In genomic region chr17:81537856-81538555, GRCh38 we compare ENCODE assay signal across 12 cellular contexts. TPM values are rescaled to one million over a fixed set of nuclear protein-coding genes. Genes with fewer than 3 reads are reported as not detected.
DNase-seq lines count a peak whose midpoint lies in the region; ATAC-seq, FAIRE-seq and TF ChIP-seq lines count a peak whose summit lies in the region.
"Had no signal": no experiment of that assay in that cellular context is flagged by ENCODE, and none has a peak within 500 bp of the region (broad histone marks: within the 10 kb centered on the region; RNA-seq: fewer than 3 reads in every experiment).

No MANE protein-coding gene starts in this region.

- no peak for DNase-seq in HepG2 (ENCODE audit: low spot score)
- no peak for DNase-seq in right lobe of liver
- peak; percentile 18 for DNase-seq in NCI-H2227 treated with DMSO at 0.1 percent for 48 hours (lab: John Stamatoyannopoulos, UW)
- DNase-seq in small intestine: no peak
- no peak for DNase-seq in SW 1271 (lab: John Stamatoyannopoulos, UW)
- DNase-seq: mesenchymal stem cell had no signal

- H3K9me3 ChIP-seq in HepG2 (ENCODE audit: low read length) (no peaks in the 10 kb centered on the region), right lobe of liver (no peaks in the 10 kb centered on the region), small intestine (ENCODE audit: control insufficient read depth, low read depth) (no peaks in the 10 kb centered on the region)

- TF ChIP-seq EP300 in HepG2 (IDR thresholded peaks at IDR 0.05; ENCODE audit: low read depth in 2 of 2, low read length in 2 of 2): no peak
- no peak for TF ChIP-seq EP300 in HepG2 (CRISPR knock-in tag; IDR thresholded peaks at IDR 0.05; ENCODE audit: borderline replicate concordance)

- H3K4me3 Mint-ChIP-seq in brain: no peak overlapping the region
- H3K4me3 Mint-ChIP-seq: activated B cell treated with CpG ODN at 0.5 μM for 24 hours had no signal

- no TSS peak for BruUV-seq in HepG2 (replicated peaks; lab: Mats Ljungman, UMichigan)

- 90% methylated on average over 19 of the region's 26 CpGs for WGBS in HepG2 (ENCODE audit: low lambda C conversion rate)
- 61% methylated on average over 12 of the region's 26 CpGs for WGBS in right lobe of liver (ENCODE audit: insufficient coverage, low coverage, low lambda C conversion rate, missing lambda C conversion rate)
- whole genome bisulfite sequencing in small intestine, 3 donors: 21 to 55% (median 41%) methylated on average over 26 of the region's 26 CpGs

- intact Hi-C loops in HepG2 (cut with micrococcal nuclease; ENCODE audit: unreplicated experiment): no loop called here
- intact Hi-C loops in right lobe of liver (cut with DNase I): loop anchor here in 1 of 2 donors (10.0 kb wide), 1 partner anchor 57 kb away; no protein-coding TSS in a partner anchor

- ATAC-seq in HepG2 (no peak), right lobe of liver (no peak), HG02840 (IDR thresholded peaks at IDR 0.05; ENCODE audit: low FRiP score, unreplicated experiment) (no peak), HG02852 (IDR thresholded peaks at IDR 0.05; ENCODE audit: unreplicated experiment) (no peak)

- H3K79me2 ChIP-seq in HepG2 (ENCODE audit: insufficient read depth, low read length): no peaks in the 10 kb centered on the region

- peaks cover 5 to 22% of the 10 kb centered on the region in 2 experiments for H3K36me3 ChIP-seq in HepG2 (replicated peaks in 1 of 2; ENCODE audit: control insufficient read depth in 1 of 2, insufficient read depth in 2 of 2, low read length in 2 of 2)
- H3K36me3 ChIP-seq in right lobe of liver: peaks cover 0 to 9% (median 4%) of the 10 kb centered on the region in 4 donors
- H3K36me3 ChIP-seq in small intestine (ENCODE audit: control insufficient read depth in 2 of 2, insufficient read depth in 2 of 2, low read length in 2 of 2): peaks cover 0 to 7% of the 10 kb centered on the region in 2 donors

- H3K9me3 Mint-ChIP-seq in brain: no peaks in the 10 kb centered on the region
- H3K9me3 Mint-ChIP-seq: activated B cell treated with CpG ODN at 0.5 μM for 24 hours had no signal

- H3K27me3 Mint-ChIP-seq in brain: no peaks in the 10 kb centered on the region

- H3K4me1 ChIP-seq in HepG2 (ENCODE audit: insufficient read depth, low read length) (peaks cover 10% of the 10 kb centered on the region), right lobe of liver (no peaks in the 10 kb centered on the region), small intestine (ENCODE audit: control insufficient read depth in 2 of 2, insufficient read depth in 1 of 2, low read depth in 1 of 2, low read length in 1 of 2) (peaks cover 0 to 3% of the 10 kb centered on the region in 2 donors)

- H3K4me1 Mint-ChIP-seq in brain: peaks cover 9% of the 10 kb centered on the region

- no peak overlapping the region for H3K9ac ChIP-seq in HepG2 (ENCODE audit: insufficient read depth, low read depth, low read length)

- H3K4me3 ChIP-seq in HepG2 (replicated peaks in 1 of 3; ENCODE audit: insufficient read depth in 1 of 3, low read depth in 2 of 3, low read length in 3 of 3) (no peak overlapping the region), right lobe of liver (no peak overlapping the region), small intestine (ENCODE audit: low read depth in 1 of 2, low read length in 2 of 2) (no peak overlapping the region)
- H3K4me3 ChIP-seq: coronary artery, skin epidermis had no signal

- H3K27me3 ChIP-seq in HepG2 (ENCODE audit: control insufficient read depth in 1 of 2, insufficient read depth in 2 of 2, low read length in 2 of 2): no peaks in the 10 kb centered on the region
- H3K27me3 ChIP-seq in right lobe of liver: no peaks in the 10 kb centered on the region
- H3K27me3 ChIP-seq in small intestine (ENCODE audit: control insufficient read depth in 2 of 2, insufficient read depth in 2 of 2, low read length in 2 of 2): peaks cover 0 to 2% of the 10 kb centered on the region in 2 donors

- no peaks in the 10 kb centered on the region for H4K20me1 ChIP-seq in HepG2 (ENCODE audit: insufficient read depth, low read length)

- no peak for TF ChIP-seq RAD21 in HepG2 (CRISPR knock-in tag; IDR thresholded peaks at IDR 0.05)

- no peaks in the 10 kb centered on the region for H3K36me3 Mint-ChIP-seq in brain

- CTCF ChIA-PET in HepG2 (lab: Yijun Ruan, JAX; ENCODE audit: low intra/inter-chr PET ratio, low total read pairs): interaction anchor here (1.9 kb wide), 1 partner anchor 285 kb away, joined by 8 read pairs; no protein-coding TSS in a partner anchor

- in situ Hi-C loops in HepG2 (cut with HindIII; ENCODE audit: extremely low pct_ligation_motif_present, low pct_unique_long_range_greater_than_20kb): no loop called here

- peak overlapping the region in 4 of 5 experiments; percentile 38 to 86 (median 70) for H3K27ac Mint-ChIP-seq in brain
- H3K27ac Mint-ChIP-seq: activated B cell treated with CpG ODN at 0.5 μM for 24 hours had no signal

- FAIRE-seq in HepG2 (lab: Jason Lieb, UNC) (no peak), small intestine (lab: Jason Lieb, UNC) (no peak)

- POLR2A ChIA-PET in HepG2 (lab: Yijun Ruan, JAX): interaction anchor here (1.4 kb wide), 1 partner anchor 25 kb away, joined by 5 read pairs; the partner anchor contains the start of gene ACTG1

- TF ChIP-seq POLR2A in HepG2 (IDR thresholded peaks at IDR 0.05; ENCODE audit: insufficient read depth in 1 of 2, low read depth in 2 of 2, low read length in 2 of 2) (no peak), right lobe of liver (IDR thresholded peaks at IDR 0.05) (no peak)

- TF ChIP-seq CTCF in HepG2 (CRISPR knock-in tag; IDR thresholded peaks at IDR 0.05) (no peak), right lobe of liver (IDR thresholded peaks at IDR 0.05) (peak in 1 of 4 donors; percentile 2), brain (conservative IDR thresholded peaks at IDR 0.05) (peak in 1 of 2 experiments; percentile 11)

- no peak overlapping the region for H2AFZ ChIP-seq in HepG2 (ENCODE audit: low read length)

- H3K27ac ChIP-seq in HepG2 (ENCODE audit: extremely low read length, insufficient read depth, low read length) (no peak overlapping the region), right lobe of liver (no peak overlapping the region), small intestine (ENCODE audit: low read depth in 1 of 2, low read length in 1 of 2) (no peak overlapping the region)
- H3K27ac ChIP-seq: coronary artery, skin epidermis had no signal

- H3K4me2 ChIP-seq in HepG2 (ENCODE audit: low read depth, low read length): no peak overlapping the region

RNA-seq across cellular contexts. Expression of gene FSCN2, which starts 9.8 kb away (rescaled TPM):
- not detected in 2 replicates for total RNA-seq in HepG2 (2016; rRNA removed; fragmentation: Illumina TruSeq; extraction: Trizol)
- not detected in 2 replicates for total RNA-seq in HepG2 (2016; cell fraction: cytosol; rRNA removed; fragmentation: Illumina TruSeq; extraction: Trizol; ENCODE audit: low read depth)
- total RNA-seq in HepG2 (2016; cell fraction: insoluble cytoplasmic fraction; rRNA removed; fragmentation: Illumina TruSeq; extraction: Trizol): not detected in 2 replicates
- total RNA-seq in HepG2 (2016; cell fraction: membrane; rRNA removed; fragmentation: Illumina TruSeq; extraction: Trizol): not detected in 2 replicates
- total RNA-seq in HepG2 (2016; cell fraction: nucleus; rRNA removed; fragmentation: Illumina TruSeq; extraction: Trizol): not detected in 2 replicates
- polyA plus RNA-seq in HepG2 (2011; rRNA removed): 0.09 and 0.31 TPM in 2 replicates
- 0.17 TPM in 2 replicates for polyA plus RNA-seq in HepG2 (2011; cell fraction: cytosol; rRNA removed)
- 2.2 and 2.8 TPM in 2 replicates for polyA plus RNA-seq in HepG2 (2011; cell fraction: nucleus; rRNA removed)
- polyA plus RNA-seq in HepG2 (2012): 0.11 and 0.17 TPM in 2 replicates
- not detected in 2 replicates for polyA plus RNA-seq in HepG2 (2016; cell fraction: cytosol; fragmentation: Illumina TruSeq; extraction: Trizol; ENCODE audit: low read depth)
- not detected in 2 replicates for polyA plus RNA-seq in HepG2 (2016; cell fraction: insoluble cytoplasmic fraction; fragmentation: Illumina TruSeq; extraction: Trizol; ENCODE audit: low read depth)
- not detected in 2 replicates for polyA plus RNA-seq in HepG2 (2016; cell fraction: membrane; fragmentation: Illumina TruSeq; extraction: Trizol; ENCODE audit: low read depth)
- not detected in 2 replicates for polyA plus RNA-seq in HepG2 (2016; cell fraction: nucleus; fragmentation: Illumina TruSeq; extraction: Trizol; ENCODE audit: insufficient read depth, low read depth)
- polyA minus RNA-seq in HepG2 (2011; rRNA and poly(A)+ RNA removed; ENCODE audit: low replicate concordance): 1.5 and 1.9 TPM in 2 replicates
- polyA minus RNA-seq in HepG2 (2011; cell fraction: cytosol; rRNA and poly(A)+ RNA removed): not detected in 2 replicates
- polyA minus RNA-seq in HepG2 (2011; cell fraction: nucleus; rRNA and poly(A)+ RNA removed): 0.75 and 0.77 TPM in 2 replicates
- total RNA-seq in right lobe of liver: under 1 TPM in 1 of 6 experiments, not detected in 5; 0.22 TPM
- polyA plus RNA-seq in brain (ENCODE audit: insufficient read depth, low read depth, low replicate concordance): 1.3 TPM
- 1 to 10 TPM in 1 of 3 donors, not detected in 2; 1.3 TPM for polyA plus RNA-seq in small intestine

RNA-seq across cellular contexts. Expression of gene FAAP100, which starts 14.1 kb away (rescaled TPM):
- total RNA-seq in HepG2 (2016; rRNA removed; fragmentation: Illumina TruSeq; extraction: Trizol) (13.9 and 20.8 TPM in 2 replicates), right lobe of liver (10 to 100 TPM; 13.1 to 17.1 (median 15.2) TPM)
- total RNA-seq in HepG2 (2016; cell fraction: cytosol; rRNA removed; fragmentation: Illumina TruSeq; extraction: Trizol; ENCODE audit: low read depth): 10.4 and 11.2 TPM in 2 replicates
- 11.4 and 20.4 TPM in 2 replicates for total RNA-seq in HepG2 (2016; cell fraction: insoluble cytoplasmic fraction; rRNA removed; fragmentation: Illumina TruSeq; extraction: Trizol)
- 23.6 and 25.4 TPM in 2 replicates for total RNA-seq in HepG2 (2016; cell fraction: membrane; rRNA removed; fragmentation: Illumina TruSeq; extraction: Trizol)
- total RNA-seq in HepG2 (2016; cell fraction: nucleus; rRNA removed; fragmentation: Illumina TruSeq; extraction: Trizol): 19.0 and 22.7 TPM in 2 replicates
- polyA plus RNA-seq in HepG2 (2011; rRNA removed) (7.6 and 11.1 TPM in 2 replicates), brain (ENCODE audit: insufficient read depth, low read depth, low replicate concordance) (25.8 TPM), small intestine (10 to 100 TPM; 24.5 to 30.2 (median 29.2) TPM)
- 6.5 and 11.8 TPM in 2 replicates for polyA plus RNA-seq in HepG2 (2011; cell fraction: cytosol; rRNA removed)
- 37.4 and 38.6 TPM in 2 replicates for polyA plus RNA-seq in HepG2 (2011; cell fraction: nucleus; rRNA removed)
- polyA plus RNA-seq in HepG2 (2012): 9.3 and 10.7 TPM in 2 replicates
- polyA plus RNA-seq in HepG2 (2016; cell fraction: cytosol; fragmentation: Illumina TruSeq; extraction: Trizol; ENCODE audit: low read depth): 6.1 and 6.4 TPM in 2 replicates
- 13.7 and 17.1 TPM in 2 replicates for polyA plus RNA-seq in HepG2 (2016; cell fraction: insoluble cytoplasmic fraction; fragmentation: Illumina TruSeq; extraction: Trizol; ENCODE audit: low read depth)
- polyA plus RNA-seq in HepG2 (2016; cell fraction: membrane; fragmentation: Illumina TruSeq; extraction: Trizol; ENCODE audit: low read depth): 14.4 and 16.7 TPM in 2 replicates
- 43.7 and 45.9 TPM in 2 replicates for polyA plus RNA-seq in HepG2 (2016; cell fraction: nucleus; fragmentation: Illumina TruSeq; extraction: Trizol; ENCODE audit: insufficient read depth, low read depth)
- 13.6 and 27.9 TPM in 2 replicates for polyA minus RNA-seq in HepG2 (2011; rRNA and poly(A)+ RNA removed; ENCODE audit: low replicate concordance)
- polyA minus RNA-seq in HepG2 (2011; cell fraction: cytosol; rRNA and poly(A)+ RNA removed): 7.7 and 8.2 TPM in 2 replicates
- polyA minus RNA-seq in HepG2 (2011; cell fraction: nucleus; rRNA and poly(A)+ RNA removed): 22.8 and 26.2 TPM in 2 replicates

RNA-seq across cellular contexts. Expression of gene ACTG1, which starts 25.4 kb away (rescaled TPM):
- total RNA-seq in HepG2 (2016; rRNA removed; fragmentation: Illumina TruSeq; extraction: Trizol): 973 and 1,028 TPM in 2 replicates
- total RNA-seq in HepG2 (2016; cell fraction: cytosol; rRNA removed; fragmentation: Illumina TruSeq; extraction: Trizol; ENCODE audit: low read depth): 361 and 399 TPM in 2 replicates
- total RNA-seq in HepG2 (2016; cell fraction: insoluble cytoplasmic fraction; rRNA removed; fragmentation: Illumina TruSeq; extraction: Trizol): 848 and 989 TPM in 2 replicates
- 986 and 1,002 TPM in 2 replicates for total RNA-seq in HepG2 (2016; cell fraction: membrane; rRNA removed; fragmentation: Illumina TruSeq; extraction: Trizol)
- 479 and 519 TPM in 2 replicates for total RNA-seq in HepG2 (2016; cell fraction: nucleus; rRNA removed; fragmentation: Illumina TruSeq; extraction: Trizol)
- polyA plus RNA-seq in HepG2 (2011; rRNA removed): 1,138 and 1,217 TPM in 2 replicates
- 2,631 and 2,697 TPM in 2 replicates for polyA plus RNA-seq in HepG2 (2011; cell fraction: cytosol; rRNA removed)
- polyA plus RNA-seq in HepG2 (2011; cell fraction: nucleus; rRNA removed): 3,693 and 3,967 TPM in 2 replicates
- polyA plus RNA-seq in HepG2 (2012): 1,881 and 2,139 TPM in 2 replicates
- 598 and 619 TPM in 2 replicates for polyA plus RNA-seq in HepG2 (2016; cell fraction: cytosol; fragmentation: Illumina TruSeq; extraction: Trizol; ENCODE audit: low read depth)
- polyA plus RNA-seq in HepG2 (2016; cell fraction: insoluble cytoplasmic fraction; fragmentation: Illumina TruSeq; extraction: Trizol; ENCODE audit: low read depth): 1,358 and 1,713 TPM in 2 replicates
- 1,224 and 1,364 TPM in 2 replicates for polyA plus RNA-seq in HepG2 (2016; cell fraction: membrane; fragmentation: Illumina TruSeq; extraction: Trizol; ENCODE audit: low read depth)
- 1,038 and 1,070 TPM in 2 replicates for polyA plus RNA-seq in HepG2 (2016; cell fraction: nucleus; fragmentation: Illumina TruSeq; extraction: Trizol; ENCODE audit: insufficient read depth, low read depth)
- 750 and 1,581 TPM in 2 replicates for polyA minus RNA-seq in HepG2 (2011; rRNA and poly(A)+ RNA removed; ENCODE audit: low replicate concordance)
- polyA minus RNA-seq in HepG2 (2011; cell fraction: cytosol; rRNA and poly(A)+ RNA removed): 1,072 and 1,192 TPM in 2 replicates
- polyA minus RNA-seq in HepG2 (2011; cell fraction: nucleus; rRNA and poly(A)+ RNA removed): 609 and 760 TPM in 2 replicates
- 1,000 to 10,000 TPM in 3 of 6 experiments, 100 to 1,000 TPM in 3; 218 to 2,508 (median 1,326) TPM for total RNA-seq in right lobe of liver
- polyA plus RNA-seq in brain (ENCODE audit: insufficient read depth, low read depth, low replicate concordance): 5,204 TPM
- 1,000 to 10,000 TPM; 1,318 to 3,459 (median 1,629) TPM for polyA plus RNA-seq in small intestine
